In the genomic region with DNA sequence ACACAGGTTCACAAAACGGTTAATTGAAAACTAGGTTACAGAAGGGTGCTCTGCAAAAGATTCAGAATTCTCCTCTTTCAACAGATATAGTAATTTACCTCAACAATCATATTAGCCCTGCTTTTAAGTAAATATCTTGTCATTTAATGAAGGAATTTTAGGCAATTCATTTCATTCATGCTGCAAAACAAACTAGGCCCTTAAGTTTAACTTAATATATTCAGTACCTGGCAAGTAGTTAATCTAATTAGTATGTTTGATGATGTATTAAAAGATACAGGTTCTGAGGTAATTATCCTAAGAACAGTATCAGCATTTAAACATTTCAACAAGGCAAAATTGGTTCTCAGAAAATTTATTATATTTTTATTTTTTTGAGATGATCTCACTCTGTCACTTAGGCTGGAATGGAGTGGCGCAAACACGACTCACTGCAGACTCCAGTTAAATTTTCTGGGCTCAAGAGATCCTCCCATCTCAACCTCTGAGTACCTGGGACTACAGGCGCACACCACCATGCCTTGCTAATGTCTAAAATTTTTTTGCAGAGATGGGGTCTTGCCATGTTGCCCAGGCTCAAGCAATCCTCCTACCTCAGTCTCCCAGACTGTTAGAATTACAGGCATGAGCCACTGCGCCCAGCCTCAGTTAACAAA, we compare ENCODE assay signal across 22 cellular contexts. TPM values are rescaled to one million over a fixed set of nuclear protein-coding genes. Genes with fewer than 3 reads are reported as not detected.
DNase-seq lines count a peak whose midpoint lies in the region; ATAC-seq, FAIRE-seq and TF ChIP-seq lines count a peak whose summit lies in the region.
"Had no signal": no experiment of that assay in that cellular context is flagged by ENCODE, and none has a peak within 500 bp of the region (broad histone marks: within the 10 kb centered on the region; RNA-seq: fewer than 3 reads in every experiment).

No MANE protein-coding gene starts in this region.

- no peak for FAIRE-seq in astrocyte (lab: Jason Lieb, UNC)
- FAIRE-seq: A204.1, GM12892, HepG2, RCC 7860 had no signal

- H3K4me3 ChIP-seq in astrocyte (ENCODE audit: insufficient read depth, low read depth, low read length) (no peak overlapping the region), neural progenitor cell (no peak overlapping the region), adrenal gland (no peak overlapping the region)

- H3K27me3 ChIP-seq in astrocyte (ENCODE audit: insufficient read depth, low read length) (no peaks in the 10 kb centered on the region), neural progenitor cell (no peaks in the 10 kb centered on the region), adrenal gland (no peaks in the 10 kb centered on the region)

- intact Hi-C loops in adrenal gland (cut with DNase I) (no loop called here), left ventricle myocardium superior (cut with micrococcal nuclease) (no loop called here)

- H3K27me3 Mint-ChIP-seq in astrocyte (ENCODE audit: low read depth, unreplicated experiment) = no peaks in the 10 kb centered on the region
- H3K27me3 Mint-ChIP-seq in neural progenitor cell (ENCODE audit: insufficient read depth, low read depth) = no peaks in the 10 kb centered on the region
- H3K27me3 Mint-ChIP-seq: CD4-positive, alpha-beta T cell had no signal

- no peak overlapping the region for H2AFZ ChIP-seq in astrocyte (ENCODE audit: low read depth, low read length)
- H2AFZ ChIP-seq in neural progenitor cell (replicated peaks) = no peak overlapping the region

- peaks cover 66% of the 10 kb centered on the region for H4K20me1 ChIP-seq in astrocyte (ENCODE audit: insufficient read depth, low read length)
- peaks cover 25% of the 10 kb centered on the region for H4K20me1 ChIP-seq in neural progenitor cell (ENCODE audit: low read depth)

- TF ChIP-seq POLR2A in adrenal gland (IDR thresholded peaks at IDR 0.05) = no peak

- no peak overlapping the region for H3K4me2 ChIP-seq in astrocyte (ENCODE audit: low read length)
- no peak overlapping the region for H3K4me2 ChIP-seq in neural progenitor cell
- H3K4me2 ChIP-seq: KMS-11 had no signal

- peak overlapping the region; percentile 3 for H3K27ac ChIP-seq in astrocyte (ENCODE audit: low read depth, low read length)
- H3K27ac ChIP-seq in neural progenitor cell = no peak overlapping the region
- H3K27ac ChIP-seq in adrenal gland = no peak overlapping the region
- H3K27ac ChIP-seq: KMS-11 had no signal

- peaks cover 100% of the 10 kb centered on the region for H3K79me2 ChIP-seq in astrocyte (ENCODE audit: insufficient read depth, low read length)
- H3K79me2 ChIP-seq in neural progenitor cell (ENCODE audit: low read depth) = peaks cover 34% of the 10 kb centered on the region

- H3K4me1 ChIP-seq in astrocyte (ENCODE audit: insufficient read depth, low read length) = peaks cover 43% of the 10 kb centered on the region
- H3K4me1 ChIP-seq in neural progenitor cell = no peaks in the 10 kb centered on the region
- H3K4me1 ChIP-seq in adrenal gland (replicated peaks in 1 of 2) = peaks cover 0 to 34% of the 10 kb centered on the region in 2 donors

- TF ChIP-seq CTCF in astrocyte (IDR thresholded peaks at IDR 0.05; ENCODE audit: insufficient read depth, low read depth, low read length) (no peak), neural progenitor cell (IDR thresholded peaks at IDR 0.05) (no peak), adrenal gland (IDR thresholded peaks at IDR 0.05) (no peak)

- no peak for ATAC-seq in left ventricle myocardium superior
- ATAC-seq: HepG2, Right ventricle myocardium inferior had no signal

- H3K9me3 ChIP-seq in astrocyte (ENCODE audit: insufficient read depth, low read depth, low read length) (no peaks in the 10 kb centered on the region), neural progenitor cell (ENCODE audit: low read depth) (no peaks in the 10 kb centered on the region), adrenal gland (replicated peaks in 1 of 3) (no peaks in the 10 kb centered on the region)
- H3K9me3 ChIP-seq: Caco-2 had no signal

- H3K27ac Mint-ChIP-seq in astrocyte (ENCODE audit: unreplicated experiment) (no peak overlapping the region), neural progenitor cell (peak overlapping the region; percentile 38)
- H3K27ac Mint-ChIP-seq: CD4-positive, alpha-beta T cell had no signal

- H3K36me3 Mint-ChIP-seq in astrocyte (ENCODE audit: low read depth, unreplicated experiment) (peaks cover 2% of the 10 kb centered on the region), neural progenitor cell (no peaks in the 10 kb centered on the region)

- H3K9ac ChIP-seq in astrocyte (ENCODE audit: low read length) (no peak overlapping the region), neural progenitor cell (no peak overlapping the region)
- H3K9ac ChIP-seq: KMS-11 had no signal

- H3K36me3 ChIP-seq in astrocyte (ENCODE audit: insufficient read depth, low read length) (no peaks in the 10 kb centered on the region), neural progenitor cell (no peaks in the 10 kb centered on the region), adrenal gland (replicated peaks in 1 of 2) (no peaks in the 10 kb centered on the region)

- peaks cover 11% of the 10 kb centered on the region for H3F3A ChIP-seq in neural progenitor cell (ENCODE audit: low read depth)

- 92 to 93% (median 92%) methylated on average over 5 of the region's 5 CpGs for WGBS in adrenal gland, 4 donors

- H3K4me3 Mint-ChIP-seq in astrocyte (ENCODE audit: unreplicated experiment) (no peak overlapping the region), neural progenitor cell (no peak overlapping the region)
- H3K4me3 Mint-ChIP-seq: CD4-positive, alpha-beta T cell had no signal

- DNase-seq in ELR (ENCODE audit: low read depth) (peak; percentile 54), NCI-H226 (peak; percentile 56), astrocyte (ENCODE audit: low read depth) (no peak), neural progenitor cell (ENCODE audit: low spot score) (no peak), SKM-1 treated with dmso at 0.1 percent for 144 hours (lab: John Stamatoyannopoulos, UW; ENCODE audit: unreplicated experiment) (no peak), adrenal gland (no peak), left ventricle myocardium superior (no peak)
- DNase-seq: Caco-2; CD4-positive, alpha-beta T cell; DMS153; NCI-H1048; NCI-H1436; NCI-H2029; NCI-H2171; NCI-H446 treated with DMSO at 0.1 percent for 48 hours; NCI-H69 had no signal

- no peaks in the 10 kb centered on the region for H3K9me3 Mint-ChIP-seq in astrocyte (ENCODE audit: unreplicated experiment)
- H3K9me3 Mint-ChIP-seq in neural progenitor cell = no peaks in the 10 kb centered on the region
- H3K9me3 Mint-ChIP-seq: CD4-positive, alpha-beta T cell had no signal

- peaks cover 39% of the 10 kb centered on the region for H3K4me1 Mint-ChIP-seq in astrocyte (ENCODE audit: low read depth, unreplicated experiment)
- H3K4me1 Mint-ChIP-seq in neural progenitor cell = peaks cover 5% of the 10 kb centered on the region

RNA-seq across cellular contexts. Expression of a gene that starts 44.9 kb away (rescaled TPM):
- total RNA-seq in astrocyte (104 and 126 TPM in 2 replicates), neural progenitor cell (ENCODE audit: low replicate concordance) (21.6 and 24.6 TPM in 2 replicates), adrenal gland (10 to 100 TPM; 13.2 to 27.5 (median 16.6) TPM), left ventricle myocardium superior (11.6 TPM)
- polyA plus RNA-seq in adrenal gland = 10 to 100 TPM in 1 of 3 donors, 1 to 10 TPM in 2; 7.7 to 15.8 (median 7.9) TPM

Comparison
In these comparisons a context has a peak if more than half of its experiments do, and no peak if none do; other contexts are left out.
1. DNase-seq: peak in ELR (single experiment) and NCI-H226 (single experiment); none in astrocyte (single experiment), neural progenitor cell (single experiment), SKM-1 treated with dmso at 0.1 percent for 144 hours (single experiment), adrenal gland (0 of 7) and left ventricle myocardium superior (single experiment).